ENCODE assay signal across 1 cellular context in the genomic region with DNA sequence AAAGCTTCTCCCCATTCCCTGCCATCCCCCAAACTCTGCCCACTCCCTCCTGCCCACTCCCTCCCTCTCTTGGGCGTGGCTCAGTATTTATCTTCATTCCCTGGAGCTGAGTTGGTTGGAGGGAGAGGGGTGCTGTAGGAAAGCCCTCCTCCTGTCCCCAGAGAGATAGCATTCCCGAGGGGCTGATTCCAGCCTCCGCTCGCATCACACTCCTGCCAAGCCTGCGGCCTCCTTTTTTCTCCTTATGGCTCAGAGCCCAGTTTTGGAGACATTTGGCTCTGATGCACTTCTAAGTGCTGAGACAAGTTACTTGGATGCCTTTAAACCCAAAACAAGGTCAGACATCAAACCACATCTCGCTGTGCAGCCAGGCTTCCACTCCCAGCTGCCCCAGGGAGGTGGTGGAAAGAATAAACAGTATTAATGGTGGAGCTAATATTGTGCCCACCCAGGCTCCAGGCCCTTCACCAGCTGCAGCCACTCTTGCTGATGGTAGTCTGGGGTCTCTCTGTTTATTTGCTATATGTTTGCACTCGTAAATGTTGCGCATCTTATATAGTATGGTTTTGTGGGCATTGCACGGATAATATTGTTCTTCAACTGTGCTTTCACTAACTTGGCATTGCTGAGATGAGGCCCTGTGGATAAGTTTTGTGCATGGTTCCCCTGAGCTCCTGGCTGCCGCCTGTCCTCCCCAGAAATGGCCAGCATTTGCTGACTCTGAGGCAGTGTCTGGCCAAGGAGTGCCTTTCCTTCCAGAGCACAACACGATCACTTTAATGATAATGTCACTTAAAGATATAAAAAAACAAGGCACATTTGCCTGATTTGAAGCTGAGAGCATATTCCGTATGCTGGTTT.
TF ChIP-seq lines count a peak whose summit lies in the region.

No MANE protein-coding gene starts in this region.

TF ChIP-seq in HCT116, 20 proteins besides CTCF, POLR2A, EP300 and RAD21 (continued from another document):
- TF ChIP-seq CBX3 (IDR thresholded peaks at IDR 0.05; ENCODE audit: low read depth), result no peak
- TF ChIP-seq SRF (IDR thresholded peaks at IDR 0.05; ENCODE audit: low read depth), result no peak
- no peak for TF ChIP-seq ZFX (IDR thresholded peaks at IDR 0.05)
- no peak for TF ChIP-seq ATF3 (IDR thresholded peaks at IDR 0.05)
- no peak for TF ChIP-seq EGR1 (IDR thresholded peaks at IDR 0.05; ENCODE audit: low read depth)
TF ChIP-seq in HCT116: peak in this region for 0.
